In genomic region chr10:118290471-118290995, GRCh38 we compare ENCODE assay signal across 27 cellular contexts.
"Had no signal": no experiment of that assay in that cellular context is flagged by ENCODE, and none has a peak within 500 bp of the region (broad histone marks: within the 10 kb centered on the region; RNA-seq: fewer than 3 reads in every experiment).

No MANE protein-coding gene starts in this region.

- H3K4me2 ChIP-seq: KMS-11 had no signal

- H3K9ac ChIP-seq: KMS-11 had no signal

- H3K27ac ChIP-seq: ascending aorta, body of pancreas, cardiac muscle cell, KMS-11, SJSA1 had no signal

- H3K36me3 ChIP-seq: ascending aorta, cardiac muscle cell, MG63, SJSA1 had no signal

- H3K4me1 ChIP-seq: ascending aorta, body of pancreas, SJSA1 had no signal

- DNase-seq: activated B cell treated with CpG ODN at 0.5 μM for 24 hours; activated CD4-positive, alpha-beta T cell treated with anti-CD3 and anti-CD28 coated beads for 1 hour; activated CD4-positive, alpha-beta T cell treated with anti-CD3 and anti-CD28 coated beads, Interleukin-2, amount 10 ng/mL, durations not matched to agents 24 days and 14 days; activated CD4-positive, alpha-beta T cell treated with anti-CD3 and anti-CD28 coated beads, Interleukin-2, amount 50 U/mL, for 48 hours; activated CD8-positive, alpha-beta memory T cell treated with anti-CD3 and anti-CD28 coated beads, Interleukin-2, amount 10 ng/mL, durations not matched to agents 7 days and 5 days; activated effector memory CD4-positive, alpha-beta T cell treated with Interleukin-2 at 50 U/mL for 16 hours; activated naive CD4-positive, alpha-beta T cell; activated naive CD8-positive, alpha-beta T cell treated with anti-CD3 and anti-CD28 coated beads, Interleukin-2, amount 50 U/mL, for 24 hours; activated T-cell treated with anti-CD3 and anti-CD28 coated beads, Interleukin-2, amount 50 U/mL, for 24 hours; amniotic stem cell; body of pancreas; MG63; NCI-H1105; NCI-H1436; NCI-H1694 treated with DMSO at 0.1 percent for 48 hours; NCI-H2029 treated with DMSO at 0.1 percent for 48 hours; NCI-H345; NCI-H510A; NCI-H526 treated with DMSO at 0.1 percent for 48 hours; NK-92 treated with Interleukin-12 subunit alpha and Interleukin-12 subunit beta, amount 100 ng/mL, for 24 hours; OCI-M1; RPMI8226; SHP77 had no signal

- H3K4me3 ChIP-seq: ascending aorta, body of pancreas, cardiac muscle cell, MG63, SJSA1 had no signal

- H3K27me3 ChIP-seq: ascending aorta, body of pancreas, MG63 had no signal

- H3K9me3 ChIP-seq: ascending aorta, MG63, SJSA1 had no signal
